Comparison of ENCODE assay signal across 23 cellular contexts in genomic region chr4:177961709-177962380, GRCh38.
DNase-seq lines count a peak whose midpoint lies in the region; ATAC-seq, FAIRE-seq and TF ChIP-seq lines count a peak whose summit lies in the region.
"Had no signal": no experiment of that assay in that cellular context is flagged by ENCODE, and none has a peak within 500 bp of the region (broad histone marks: within the 10 kb centered on the region; RNA-seq: fewer than 3 reads in every experiment).

No MANE protein-coding gene starts in this region.

- H3K23ac ChIP-seq in mesenchymal stem cell (ENCODE audit: low read length in 2 of 2) = no peak overlapping the region

- no peak overlapping the region for H3K27ac Mint-ChIP-seq in CD8-positive, alpha-beta memory T cell
- H3K27ac Mint-ChIP-seq: CD14-positive monocyte; CD4-positive, alpha-beta memory T cell; CD4-positive, CD25-positive, alpha-beta regulatory T cell had no signal

- H2AK5ac ChIP-seq in mesenchymal stem cell (ENCODE audit: low read length, severe bottlenecking) = no peak overlapping the region

- H3K4ac ChIP-seq in mesenchymal stem cell (ENCODE audit: low read depth in 1 of 2, low read length in 2 of 2) = no peak overlapping the region

- TF ChIP-seq CTCF in hepatocyte (IDR thresholded peaks at IDR 0.05; ENCODE audit: poor library complexity) = no peak

- peak overlapping the region; percentile 16 for H3K27ac ChIP-seq in hepatocyte
- no peak overlapping the region for H3K27ac ChIP-seq in small intestine (ENCODE audit: low read depth in 1 of 2, low read length in 1 of 2)
- no peak overlapping the region for H3K27ac ChIP-seq in mesenchymal stem cell (ENCODE audit: low read length, poor library complexity, severe bottlenecking)
- H3K27ac ChIP-seq in CD8-positive, alpha-beta memory T cell (ENCODE audit: low read depth, low read length) = no peak overlapping the region
- H3K27ac ChIP-seq: BLaER1 had no signal

- H2BK120ac ChIP-seq in mesenchymal stem cell (ENCODE audit: low read depth, low read length) = no peak overlapping the region

- H3K4me1 ChIP-seq in hepatocyte (ENCODE audit: insufficient read depth) (no peaks in the 10 kb centered on the region), small intestine (ENCODE audit: control insufficient read depth in 2 of 2, insufficient read depth in 1 of 2, low read depth in 1 of 2, low read length in 1 of 2) (no peaks in the 10 kb centered on the region), mesenchymal stem cell (ENCODE audit: control insufficient read depth, insufficient read depth, low read depth, low read length) (no peaks in the 10 kb centered on the region)
- H3K4me1 ChIP-seq in CD8-positive, alpha-beta memory T cell (ENCODE audit: insufficient read depth, low read length) = no peaks in the 10 kb centered on the region
- H3K4me1 ChIP-seq: BE2C, BLaER1, Caco-2 had no signal

- peak; percentile 99 for ATAC-seq in left colon
- ATAC-seq: GM12878 had no signal

- H4K91ac ChIP-seq in mesenchymal stem cell (ENCODE audit: low read length) = no peak overlapping the region

- H3K27me3 Mint-ChIP-seq in CD8-positive, alpha-beta memory T cell = no peaks in the 10 kb centered on the region
- H3K27me3 Mint-ChIP-seq: CD4-positive, alpha-beta memory T cell; CD4-positive, CD25-positive, alpha-beta regulatory T cell had no signal

- no peak for DNase-seq in hepatocyte (ENCODE audit: low spot score)
- no peak for DNase-seq in left colon
- peak; percentile 64 for DNase-seq in small intestine
- DNase-seq in mesenchymal stem cell = no peak
- DNase-seq in CD8-positive, alpha-beta memory T cell = no peak
- no peak for DNase-seq in activated CD4-positive, alpha-beta T cell treated with anti-CD3 and anti-CD28 coated beads, Interleukin-2, amount 50 U/mL, for 48 hours
- DNase-seq: 8988T; ACHN; BE2C; C1 segment of cervical spinal cord; Caco-2; Calu3; CD4-positive, alpha-beta memory T cell; CD4-positive, CD25-positive, alpha-beta regulatory T cell; DMS79 treated with DMSO at 0.1 percent for 48 hours; GDM1 had no signal

- WGBS in hepatocyte (ENCODE audit: low lambda C conversion rate, missing lambda C conversion rate) = 94% methylated on average over 2 of the region's 2 CpGs
- WGBS in small intestine, 3 donors = 54 to 75% (median 57%) methylated on average over 2 of the region's 2 CpGs
- WGBS in mesenchymal stem cell = 100% methylated on average over 1 of the region's 2 CpGs

- H3K9me2 ChIP-seq in hepatocyte (replicated peaks; ENCODE audit: insufficient read depth) = no peaks in the 10 kb centered on the region

- FAIRE-seq in colon (lab: Jason Lieb, UNC) (peak; percentile 88), small intestine (lab: Jason Lieb, UNC) (peak; percentile 86)
- FAIRE-seq: D721Med, GM12878, GM12892, GM18507 had no signal

- no peaks in the 10 kb centered on the region for H4K20me1 ChIP-seq in hepatocyte (ENCODE audit: insufficient read depth, poor library complexity, severe bottlenecking)
- H4K20me1 ChIP-seq: BLaER1 had no signal

- intact Hi-C loops in left colon (cut with DNase I, micrococcal nuclease) = no loop called here

- H4K8ac ChIP-seq in mesenchymal stem cell (ENCODE audit: low read length) = no peak overlapping the region

- no peak overlapping the region for H3K14ac ChIP-seq in mesenchymal stem cell (ENCODE audit: low read length in 2 of 2)

- H3K27me3 ChIP-seq in hepatocyte = no peaks in the 10 kb centered on the region
- H3K27me3 ChIP-seq in small intestine (ENCODE audit: control insufficient read depth in 2 of 2, insufficient read depth in 2 of 2, low read length in 2 of 2) = no peaks in the 10 kb centered on the region
- no peaks in the 10 kb centered on the region for H3K27me3 ChIP-seq in mesenchymal stem cell (ENCODE audit: control insufficient read depth in 1 of 2, insufficient read depth in 1 of 2, low read length in 2 of 2)
- H3K27me3 ChIP-seq in CD8-positive, alpha-beta memory T cell (ENCODE audit: insufficient read depth, low read length, poor library complexity, severe bottlenecking) = no peaks in the 10 kb centered on the region
- H3K27me3 ChIP-seq: BE2C, BLaER1 had no signal

- H3K36me3 ChIP-seq in hepatocyte (replicated peaks; ENCODE audit: insufficient read depth, low read depth) (no peaks in the 10 kb centered on the region), small intestine (ENCODE audit: control insufficient read depth in 2 of 2, insufficient read depth in 2 of 2, low read length in 2 of 2) (no peaks in the 10 kb centered on the region), mesenchymal stem cell (ENCODE audit: control insufficient read depth in 1 of 2, insufficient read depth in 2 of 2, low read depth in 1 of 2, low read length in 2 of 2) (no peaks in the 10 kb centered on the region)
- H3K36me3 ChIP-seq in CD8-positive, alpha-beta memory T cell (ENCODE audit: insufficient read depth, low read length) = no peaks in the 10 kb centered on the region
- H3K36me3 ChIP-seq: BE2C, BLaER1 had no signal

- H2AFZ ChIP-seq in hepatocyte (no peak overlapping the region), mesenchymal stem cell (ENCODE audit: low read depth, low read length) (no peak overlapping the region)

- peaks cover 0 to 3% (median 0%) of the 10 kb centered on the region in 5 donors for H3K9me3 Mint-ChIP-seq in CD8-positive, alpha-beta memory T cell

- POLR2A ChIA-PET in CD8-positive, alpha-beta memory T cell (lab: Charles Lee) = no interaction called here

- no peak overlapping the region for H2BK12ac ChIP-seq in mesenchymal stem cell (ENCODE audit: low read length in 2 of 2)

- no peaks in the 10 kb centered on the region for H3K79me2 ChIP-seq in hepatocyte

- H3K4me3 Mint-ChIP-seq in CD8-positive, alpha-beta memory T cell = no peak overlapping the region
- H3K4me3 Mint-ChIP-seq: CD14-positive monocyte; CD4-positive, alpha-beta memory T cell; CD4-positive, CD25-positive, alpha-beta regulatory T cell had no signal

- CTCF ChIA-PET in CD8-positive, alpha-beta memory T cell (lab: Charles Lee) = no interaction called here

- H3K9me3 ChIP-seq in hepatocyte (ENCODE audit: low read depth) = no peaks in the 10 kb centered on the region
- no peaks in the 10 kb centered on the region for H3K9me3 ChIP-seq in small intestine (ENCODE audit: control insufficient read depth, low read depth)
- H3K9me3 ChIP-seq in mesenchymal stem cell (ENCODE audit: control insufficient read depth, low read length) = no peaks in the 10 kb centered on the region
- no peaks in the 10 kb centered on the region for H3K9me3 ChIP-seq in CD8-positive, alpha-beta memory T cell (ENCODE audit: low read length)
- H3K9me3 ChIP-seq: BE2C, BLaER1, Caco-2 had no signal

- no peak overlapping the region for H3K9ac ChIP-seq in mesenchymal stem cell (ENCODE audit: low read length)
- H3K9ac ChIP-seq: BLaER1 had no signal

- no peaks in the 10 kb centered on the region for H3K79me1 ChIP-seq in mesenchymal stem cell (replicated peaks; ENCODE audit: low read length, poor library complexity, severe bottlenecking)

- no peaks in the 10 kb centered on the region for H3K4me1 Mint-ChIP-seq in CD8-positive, alpha-beta memory T cell
- H3K4me1 Mint-ChIP-seq: CD14-positive monocyte; CD4-positive, alpha-beta memory T cell; CD4-positive, CD25-positive, alpha-beta regulatory T cell had no signal

- H2BK5ac ChIP-seq in mesenchymal stem cell (ENCODE audit: low read depth, low read length, poor library complexity, severe bottlenecking) = no peak overlapping the region

- H3K4me3 ChIP-seq in hepatocyte (no peak overlapping the region), small intestine (ENCODE audit: low read depth in 1 of 2, low read length in 2 of 2) (no peak overlapping the region), mesenchymal stem cell (ENCODE audit: insufficient read depth in 1 of 2, low read depth in 1 of 2, low read length in 2 of 2) (no peak overlapping the region)
- H3K4me3 ChIP-seq in CD8-positive, alpha-beta memory T cell (ENCODE audit: low read length) = no peak overlapping the region
- H3K4me3 ChIP-seq: BLaER1, GM12878 had no signal

- H3K4me2 ChIP-seq in hepatocyte (no peak overlapping the region), mesenchymal stem cell (ENCODE audit: low read length, poor library complexity, severe bottlenecking) (no peak overlapping the region)
- H3K4me2 ChIP-seq: BLaER1 had no signal

- no peak overlapping the region for H3K18ac ChIP-seq in mesenchymal stem cell (ENCODE audit: low read depth in 1 of 2, low read length in 2 of 2)

- H2BK15ac ChIP-seq in mesenchymal stem cell (ENCODE audit: low read depth, poor library complexity, severe bottlenecking) = no peak overlapping the region

- no peaks in the 10 kb centered on the region for H3K36me3 Mint-ChIP-seq in CD8-positive, alpha-beta memory T cell
- H3K36me3 Mint-ChIP-seq: CD14-positive monocyte; CD4-positive, alpha-beta memory T cell; CD4-positive, CD25-positive, alpha-beta regulatory T cell had no signal
